Comparison of ENCODE assay signal across 19 cellular contexts in genomic region chr17:39204245-39204644, GRCh38. TPM values are rescaled to one million over a fixed set of nuclear protein-coding genes. Genes with fewer than 3 reads are reported as not detected.
DNase-seq lines count a peak whose midpoint lies in the region; ATAC-seq lines count a peak whose summit lies in the region.
"Had no signal": no experiment of that assay in that cellular context is flagged by ENCODE, and none has a peak within 500 bp of the region (broad histone marks: within the 10 kb centered on the region; RNA-seq: fewer than 3 reads in every experiment).

No MANE protein-coding gene starts in this region.

- H3K27me3 Mint-ChIP-seq in stimulated activated naive CD8-positive, alpha-beta T cell treated with anti-CD3 and anti-CD28 coated beads, Interleukin-15, Interleukin-2, amounts not matched to agents 100 ng/mL and 50 ng/mL, for 24 hours, result no peaks in the 10 kb centered on the region
- peaks cover 3% of the 10 kb centered on the region for H3K27me3 Mint-ChIP-seq in activated naive CD8-positive, alpha-beta T cell treated with anti-CD3 and anti-CD28 coated beads for 36 hours
- no peaks in the 10 kb centered on the region for H3K27me3 Mint-ChIP-seq in activated T-helper 2 cell treated with anti-CD3 and anti-CD28 coated beads, Interferon-gamma antibody, Interleukin-2, Interleukin-4, amounts not matched to agents 10 μg/mL and 5 μg/mL and 100 μg/mL, durations not matched to agents 14 hours and 24 hours and 36 hours (ENCODE audit: low read depth)

- ATAC-seq in stimulated activated naive CD8-positive, alpha-beta T cell treated with anti-CD3 and anti-CD28 coated beads, Interleukin-15, Interleukin-2, amounts not matched to agents 100 U/mL and 50 U/mL, for 24 hours, result no peak
- ATAC-seq in HG03097 (IDR thresholded peaks at IDR 0.05; ENCODE audit: low FRiP score, unreplicated experiment), result no peak

- H3K27ac Mint-ChIP-seq in stimulated activated naive CD8-positive, alpha-beta T cell treated with anti-CD3 and anti-CD28 coated beads, Interleukin-15, Interleukin-2, amounts not matched to agents 100 ng/mL and 50 ng/mL, for 24 hours, result peak overlapping the region; percentile 71
- peak overlapping the region; percentile 10 for H3K27ac Mint-ChIP-seq in activated naive CD8-positive, alpha-beta T cell treated with anti-CD3 and anti-CD28 coated beads for 36 hours
- no peak overlapping the region for H3K27ac Mint-ChIP-seq in activated T-helper 2 cell treated with anti-CD3 and anti-CD28 coated beads, Interferon-gamma antibody, Interleukin-2, Interleukin-4, amounts not matched to agents 10 μg/mL and 5 μg/mL and 100 μg/mL, durations not matched to agents 14 hours and 24 hours and 36 hours

- DNase-seq in stimulated activated naive CD8-positive, alpha-beta T cell treated with anti-CD3 and anti-CD28 coated beads, Interleukin-15, Interleukin-2, amounts not matched to agents 100 U/mL and 50 U/mL, for 24 hours, result no peak
- no peak for DNase-seq in activated naive CD8-positive, alpha-beta T cell treated with anti-CD3 and anti-CD28 coated beads for 36 hours
- DNase-seq in activated T-helper 2 cell treated with anti-CD3 and anti-CD28 coated beads, Interferon-gamma antibody, Interleukin-2, Interleukin-4, amounts not matched to agents 10 μg/mL and 5 μg/mL and 100 μg/mL, durations not matched to agents 14 hours and 24 hours and 36 hours (ENCODE audit: low spot score), result no peak
- no peak for DNase-seq in DMS53 (lab: John Stamatoyannopoulos, UW)
- DNase-seq: activated CD4-positive, alpha-beta T cell treated with anti-CD3 and anti-CD28 coated beads for 1 hour; activated CD8-positive, alpha-beta memory T cell treated with anti-CD3 and anti-CD28 coated beads, Interleukin-2, amount 50 U/mL, for 48 hours; activated naive CD4-positive, alpha-beta T cell treated with Interleukin-2 at 50 U/mL for 16 hours; colonic mucosa; COR-L47; foreskin fibroblast; H7; NCI-H774; stimulated activated CD4-positive, alpha-beta T cell treated with anti-CD3 and anti-CD28 coated beads, Interleukin-2, amount 100 ng/mL, for 24 hours had no signal

- intact Hi-C loops in activated T-helper 2 cell treated with anti-CD3 and anti-CD28 coated beads, Interferon-gamma antibody, Interleukin-2, Interleukin-4, amounts not matched to agents 10 μg/mL and 5 μg/mL and 100 μg/mL, durations not matched to agents 14 hours and 24 hours and 36 hours (cut with micrococcal nuclease), result no loop called here

- peak overlapping the region; percentile 49 for H3K4me3 Mint-ChIP-seq in stimulated activated naive CD8-positive, alpha-beta T cell treated with anti-CD3 and anti-CD28 coated beads, Interleukin-15, Interleukin-2, amounts not matched to agents 100 ng/mL and 50 ng/mL, for 24 hours
- H3K4me3 Mint-ChIP-seq in activated naive CD8-positive, alpha-beta T cell treated with anti-CD3 and anti-CD28 coated beads for 36 hours, result peak overlapping the region; percentile 27
- H3K4me3 Mint-ChIP-seq in activated T-helper 2 cell treated with anti-CD3 and anti-CD28 coated beads, Interferon-gamma antibody, Interleukin-2, Interleukin-4, amounts not matched to agents 10 μg/mL and 5 μg/mL and 100 μg/mL, durations not matched to agents 14 hours and 24 hours and 36 hours (ENCODE audit: low read depth), result no peak overlapping the region

- H3K4me1 Mint-ChIP-seq in stimulated activated naive CD8-positive, alpha-beta T cell treated with anti-CD3 and anti-CD28 coated beads, Interleukin-15, Interleukin-2, amounts not matched to agents 100 ng/mL and 50 ng/mL, for 24 hours (ENCODE audit: low read depth), result peaks cover 69% of the 10 kb centered on the region
- peaks cover 56% of the 10 kb centered on the region for H3K4me1 Mint-ChIP-seq in activated naive CD8-positive, alpha-beta T cell treated with anti-CD3 and anti-CD28 coated beads for 36 hours
- peaks cover 45% of the 10 kb centered on the region for H3K4me1 Mint-ChIP-seq in activated T-helper 2 cell treated with anti-CD3 and anti-CD28 coated beads, Interferon-gamma antibody, Interleukin-2, Interleukin-4, amounts not matched to agents 10 μg/mL and 5 μg/mL and 100 μg/mL, durations not matched to agents 14 hours and 24 hours and 36 hours (ENCODE audit: low read depth)

- H3K36me3 Mint-ChIP-seq in stimulated activated naive CD8-positive, alpha-beta T cell treated with anti-CD3 and anti-CD28 coated beads, Interleukin-15, Interleukin-2, amounts not matched to agents 100 ng/mL and 50 ng/mL, for 24 hours (ENCODE audit: low read depth), result peaks cover 53% of the 10 kb centered on the region
- H3K36me3 Mint-ChIP-seq in activated naive CD8-positive, alpha-beta T cell treated with anti-CD3 and anti-CD28 coated beads for 36 hours, result peaks cover 48% of the 10 kb centered on the region
- peaks cover 56% of the 10 kb centered on the region for H3K36me3 Mint-ChIP-seq in activated T-helper 2 cell treated with anti-CD3 and anti-CD28 coated beads, Interferon-gamma antibody, Interleukin-2, Interleukin-4, amounts not matched to agents 10 μg/mL and 5 μg/mL and 100 μg/mL, durations not matched to agents 14 hours and 24 hours and 36 hours (ENCODE audit: low read depth)

- H3K9me3 Mint-ChIP-seq in stimulated activated naive CD8-positive, alpha-beta T cell treated with anti-CD3 and anti-CD28 coated beads, Interleukin-15, Interleukin-2, amounts not matched to agents 100 ng/mL and 50 ng/mL, for 24 hours, result no peaks in the 10 kb centered on the region
- H3K9me3 Mint-ChIP-seq in activated naive CD8-positive, alpha-beta T cell treated with anti-CD3 and anti-CD28 coated beads for 36 hours, result no peaks in the 10 kb centered on the region
- H3K9me3 Mint-ChIP-seq in activated T-helper 2 cell treated with anti-CD3 and anti-CD28 coated beads, Interferon-gamma antibody, Interleukin-2, Interleukin-4, amounts not matched to agents 10 μg/mL and 5 μg/mL and 100 μg/mL, durations not matched to agents 14 hours and 24 hours and 36 hours, result no peaks in the 10 kb centered on the region

RNA-seq across cellular contexts. Expression of gene RPL19, which starts 4.2 kb away (rescaled TPM):
- 1,000 to 10,000 TPM; 3,075 to 3,102 TPM for total RNA-seq in activated naive CD8-positive, alpha-beta T cell treated with anti-CD3 and anti-CD28 coated beads for 36 hours
- total RNA-seq in activated T-helper 2 cell treated with anti-CD3 and anti-CD28 coated beads, Interferon-gamma antibody, Interleukin-2, Interleukin-4, amounts not matched to agents 10 μg/mL and 5 μg/mL and 100 μg/mL, durations not matched to agents 14 hours and 24 hours and 36 hours, result 2,315 and 2,339 TPM in 2 replicates

RNA-seq across cellular contexts. Expression of gene CACNB1, which starts 6.8 kb away (rescaled TPM):
- total RNA-seq in activated naive CD8-positive, alpha-beta T cell treated with anti-CD3 and anti-CD28 coated beads for 36 hours, result 10 to 100 TPM; 12.7 to 14.4 TPM
- 21.1 and 24.1 TPM in 2 replicates for total RNA-seq in activated T-helper 2 cell treated with anti-CD3 and anti-CD28 coated beads, Interferon-gamma antibody, Interleukin-2, Interleukin-4, amounts not matched to agents 10 μg/mL and 5 μg/mL and 100 μg/mL, durations not matched to agents 14 hours and 24 hours and 36 hours

RNA-seq across cellular contexts. Expression of gene STAC2, which starts 21.5 kb away (rescaled TPM):
- under 1 TPM; 0.14 to 0.20 TPM for total RNA-seq in activated naive CD8-positive, alpha-beta T cell treated with anti-CD3 and anti-CD28 coated beads for 36 hours
- not detected in 2 replicates for total RNA-seq in activated T-helper 2 cell treated with anti-CD3 and anti-CD28 coated beads, Interferon-gamma antibody, Interleukin-2, Interleukin-4, amounts not matched to agents 10 μg/mL and 5 μg/mL and 100 μg/mL, durations not matched to agents 14 hours and 24 hours and 36 hours
- total RNA-seq: hepatocyte had no signal

RNA-seq across cellular contexts. Expression of gene ARL5C, which starts 38.3 kb away (rescaled TPM):
- total RNA-seq in activated naive CD8-positive, alpha-beta T cell treated with anti-CD3 and anti-CD28 coated beads for 36 hours, result not detected
- 0.07 TPM in 1 of 2 replicates, not detected in the other for total RNA-seq in activated T-helper 2 cell treated with anti-CD3 and anti-CD28 coated beads, Interferon-gamma antibody, Interleukin-2, Interleukin-4, amounts not matched to agents 10 μg/mL and 5 μg/mL and 100 μg/mL, durations not matched to agents 14 hours and 24 hours and 36 hours
- total RNA-seq: colonic mucosa, H7, hepatocyte, lung, M059J, myocyte had no signal

RNA-seq across cellular contexts. Expression of gene PLXDC1, which starts 52.8 kb away (rescaled TPM):
- 1 to 10 TPM in 1 of 2 experiments, under 1 TPM in 1; 0.54 to 1.1 TPM for total RNA-seq in activated naive CD8-positive, alpha-beta T cell treated with anti-CD3 and anti-CD28 coated beads for 36 hours
- 0.46 and 1.0 TPM in 2 replicates for total RNA-seq in activated T-helper 2 cell treated with anti-CD3 and anti-CD28 coated beads, Interferon-gamma antibody, Interleukin-2, Interleukin-4, amounts not matched to agents 10 μg/mL and 5 μg/mL and 100 μg/mL, durations not matched to agents 14 hours and 24 hours and 36 hours
